In the genomic region with DNA sequence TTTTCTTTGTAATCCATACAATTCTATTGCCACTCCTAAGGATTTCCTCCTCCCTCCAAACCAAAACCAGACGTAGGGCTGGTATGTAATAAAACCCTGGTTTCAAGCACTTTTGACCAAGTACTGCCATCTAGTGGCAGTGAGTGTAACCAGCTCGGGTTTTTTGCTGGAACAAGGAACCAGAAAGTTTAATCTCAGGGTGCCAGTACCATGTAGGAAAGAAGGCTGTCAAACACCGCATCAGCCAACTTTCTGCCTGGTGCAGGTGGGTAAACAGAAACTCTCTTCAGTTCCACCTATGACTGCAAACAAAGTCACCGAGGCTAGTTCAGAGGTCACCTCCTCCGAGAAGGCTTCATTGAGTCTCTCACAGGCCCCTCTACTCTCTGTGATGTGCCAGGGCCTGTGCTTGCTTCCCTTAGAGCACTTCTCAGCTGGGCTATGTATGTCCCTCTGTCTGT, we compare ENCODE assay signal across 8 cellular contexts. TPM values are rescaled to one million over a fixed set of nuclear protein-coding genes. Genes with fewer than 3 reads are reported as not detected.
DNase-seq lines count a peak whose midpoint lies in the region; ATAC-seq, FAIRE-seq and TF ChIP-seq lines count a peak whose summit lies in the region.

No MANE protein-coding gene starts in this region.

- H3K27me3 ChIP-seq in pancreas: no peaks in the 10 kb centered on the region

- H3K36me3 ChIP-seq in pancreas: no peaks in the 10 kb centered on the region

- ATAC-seq in pancreas (peak; percentile 90 to 97 (median 95)), GM18861 (IDR thresholded peaks at IDR 0.05; ENCODE audit: unreplicated experiment) (no peak)

- intact Hi-C loops in pancreas (cut with DNase I): loop anchor here in 2 of 3 donors (5.0 kb wide), 1 partner anchor 98 kb away; no protein-coding TSS in a partner anchor

- in situ Hi-C loops in SK-MEL-5 (cut with HindIII; ENCODE audit: low pct_unique_long_range_greater_than_20kb, low sequenced_read_pairs): no loop called here

- no peak overlapping the region for H3K4me3 ChIP-seq in pancreas

- FAIRE-seq in GM12891 (lab: Jason Lieb, UNC): peak; percentile 80
- FAIRE-seq in pancreas (lab: Jason Lieb, UNC): peak; percentile 57

- peak; percentile 24 for DNase-seq in GM12891 (ENCODE audit: insufficient read length, low spot score)
- DNase-seq in SK-MEL-5 (ENCODE audit: low read depth, low spot score): peak; percentile 90
- DNase-seq in activated naive CD4-positive, alpha-beta T cell treated with anti-CD3 and anti-CD28 coated beads, Interleukin-2, amount 50 U/mL, for 16 hours: peak; percentile 57
- peak; percentile 53 for DNase-seq in germinal center (ENCODE audit: low spot score)
- peak in 3 of 6 donors; percentile 41 to 71 (median 43) for DNase-seq in pancreas

- no peak for TF ChIP-seq POLR2A in GM12891 (IDR thresholded peaks at IDR 0.05; ENCODE audit: low read depth, low read length)

- 9 to 16% methylated on average over 5 of the region's 5 CpGs for WGBS in pancreas, 2 donors

- H3K9me3 ChIP-seq in pancreas: no peaks in the 10 kb centered on the region

- H3K27ac ChIP-seq in 22Rv1 (no peak overlapping the region), pancreas (no peak overlapping the region)

- TF ChIP-seq CTCF in 22Rv1 (IDR thresholded peaks at IDR 0.05) (peak; percentile 84), LNCAP (IDR thresholded peaks at IDR 0.05) (peak; percentile 79), pancreas (IDR thresholded peaks at IDR 0.05) (peak; percentile 77 to 87 (median 82))

- H3K4me1 ChIP-seq in pancreas: no peaks in the 10 kb centered on the region

TF ChIP-seq in GM12891, 5 proteins besides CTCF, POLR2A, EP300 and RAD21:
- no peak for TF ChIP-seq SPI1 (IDR thresholded peaks at IDR 0.05; ENCODE audit: low read depth, low read length)
- TF ChIP-seq PAX5 (IDR thresholded peaks at IDR 0.05; ENCODE audit: insufficient read depth, low read length, severe bottlenecking): no peak
- no peak for TF ChIP-seq POU2F2 (IDR thresholded peaks at IDR 0.05; ENCODE audit: low read depth, low read length)
- no peak for TF ChIP-seq POLR2AphosphoS5 (IDR thresholded peaks at IDR 0.05; ENCODE audit: low read depth, low read length)
- TF ChIP-seq TAF1 (IDR thresholded peaks at IDR 0.05; ENCODE audit: low read depth, low read length): no peak

RNA-seq across cellular contexts. Expression of gene THNSL2, which starts 10.2 kb away (rescaled TPM):
- polyA plus RNA-seq in GM12891 (2012; ENCODE audit: low read depth, missing spikeins): 1.0 TPM
- 4.5 and 5.2 TPM in 2 replicates for total RNA-seq in SK-MEL-5 (2014; rRNA removed; shearing (Covaris generic))
- 4.4 and 4.8 TPM in 2 replicates for polyA plus RNA-seq in SK-MEL-5 (2015; cell fraction: cytosol; rRNA removed)
- 14.8 and 26.8 TPM in 2 replicates for polyA plus RNA-seq in SK-MEL-5 (2015; cell fraction: nucleus; rRNA removed)
- total RNA-seq in pancreas: 10 to 100 TPM in 3 of 6 donors, 1 to 10 TPM in 3; 7.3 to 12.9 (median 9.8) TPM
- polyA plus RNA-seq in pancreas: 10 to 100 TPM; 16.0 to 37.4 TPM

RNA-seq across cellular contexts. Expression of gene FABP1, which starts 32.1 kb away (rescaled TPM):
- not detected for polyA plus RNA-seq in GM12891 (2012; ENCODE audit: low read depth, missing spikeins)
- total RNA-seq in SK-MEL-5 (2014; rRNA removed; shearing (Covaris generic)): not detected in 2 replicates
- not detected in 2 replicates for polyA plus RNA-seq in SK-MEL-5 (2015; cell fraction: cytosol; rRNA removed)
- polyA plus RNA-seq in SK-MEL-5 (2015; cell fraction: nucleus; rRNA removed): not detected in 2 replicates
- 1 to 10 TPM in 1 of 6 donors, not detected in 5; 1.0 TPM for total RNA-seq in pancreas
- polyA plus RNA-seq in pancreas: 1 to 10 TPM in 1 of 2 donors, under 1 TPM in 1; 0.85 to 2.1 TPM
